Comparison of ENCODE assay signal across 18 cellular contexts in the genomic region with DNA sequence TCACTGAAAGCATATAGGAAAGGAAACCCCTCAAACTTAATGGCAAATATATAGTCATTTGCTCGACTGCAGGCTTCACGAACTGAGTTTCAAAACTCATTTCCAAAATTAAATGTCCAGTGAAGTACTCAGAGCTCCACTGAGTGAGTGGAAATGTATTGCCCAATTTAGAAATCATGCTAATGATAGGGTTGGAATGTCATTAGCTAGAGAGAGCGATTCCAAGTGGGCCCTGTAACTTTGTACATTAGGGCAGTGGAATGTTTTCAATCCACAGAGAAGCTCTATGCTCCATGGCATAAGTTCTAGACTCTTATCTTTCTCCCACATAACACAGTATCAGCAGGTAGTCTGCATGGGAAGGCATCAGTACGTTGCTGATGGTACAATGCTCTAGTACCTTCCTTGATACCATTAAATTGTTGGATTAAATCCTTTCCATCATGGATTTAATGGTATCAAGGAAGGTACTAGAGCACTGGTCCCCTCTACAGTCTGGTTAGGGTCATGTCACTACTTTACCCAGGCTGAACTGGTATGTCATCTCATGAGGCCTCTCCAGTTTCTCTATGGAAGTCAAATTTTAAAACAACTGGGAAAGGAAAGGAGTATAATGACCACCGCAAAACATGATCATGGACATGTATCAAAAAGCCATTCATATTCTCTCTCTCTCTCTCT.
DNase-seq lines count a peak whose midpoint lies in the region; ATAC-seq, FAIRE-seq and TF ChIP-seq lines count a peak whose summit lies in the region.
"Had no signal": no experiment of that assay in that cellular context is flagged by ENCODE, and none has a peak within 500 bp of the region (broad histone marks: within the 10 kb centered on the region; RNA-seq: fewer than 3 reads in every experiment).

No MANE protein-coding gene starts in this region.

- FAIRE-seq in HepG2 (lab: Jason Lieb, UNC) = no peak
- FAIRE-seq: A549, GM12878, GM18507 had no signal

- no peaks in the 10 kb centered on the region for H3K9me3 ChIP-seq in HepG2 (ENCODE audit: low read length)
- H3K9me3 ChIP-seq: A549, BE2C, HAP-1 had no signal

- H3K4me1 ChIP-seq in HepG2 (ENCODE audit: insufficient read depth, low read length) = no peaks in the 10 kb centered on the region
- H3K4me1 ChIP-seq: A549, BE2C, HAP-1 had no signal

- H3K27me3 Mint-ChIP-seq in neural crest cell (ENCODE audit: low read depth) = no peaks in the 10 kb centered on the region
- H3K27me3 Mint-ChIP-seq in endothelial cell (ENCODE audit: unreplicated experiment) = no peaks in the 10 kb centered on the region
- H3K27me3 Mint-ChIP-seq: CD4-positive, alpha-beta memory T cell had no signal

- BruUV-seq in HepG2 (replicated peaks; lab: Mats Ljungman, UMichigan) = no TSS peak

- POLR2A ChIA-PET in HepG2 (lab: Yijun Ruan, JAX) = no interaction called here

- H3K9me3 Mint-ChIP-seq in neural crest cell (peaks cover 2% of the 10 kb centered on the region), endothelial cell (ENCODE audit: unreplicated experiment) (no peaks in the 10 kb centered on the region)
- H3K9me3 Mint-ChIP-seq in activated naive CD4-positive, alpha-beta T cell treated with anti-CD3 and anti-CD28 coated beads, Interleukin-2, amount 50 U/mL, for 72 hours = peaks cover 0 to 6% of the 10 kb centered on the region in 2 donors

- H3K36me3 Mint-ChIP-seq in neural crest cell (ENCODE audit: low read depth) = no peaks in the 10 kb centered on the region
- no peaks in the 10 kb centered on the region for H3K36me3 Mint-ChIP-seq in endothelial cell (ENCODE audit: low read depth, unreplicated experiment)
- H3K36me3 Mint-ChIP-seq in activated naive CD4-positive, alpha-beta T cell treated with anti-CD3 and anti-CD28 coated beads, Interleukin-2, amount 50 U/mL, for 72 hours = peaks cover 0 to 4% of the 10 kb centered on the region in 2 donors

- TF ChIP-seq POLR2A in HepG2 (IDR thresholded peaks at IDR 0.05; ENCODE audit: insufficient read depth in 1 of 2, low read depth in 2 of 2, low read length in 2 of 2) = no peak

- no peak for TF ChIP-seq CTCF in neural crest cell (conservative IDR thresholded peaks at IDR 0.05)
- TF ChIP-seq CTCF in HepG2 (CRISPR knock-in tag; IDR thresholded peaks at IDR 0.05) = no peak
- no peak for TF ChIP-seq CTCF in endothelial cell (IDR thresholded peaks at IDR 0.05; ENCODE audit: unreplicated experiment)

- TF ChIP-seq EP300 in HepG2 (IDR thresholded peaks at IDR 0.05; ENCODE audit: low read depth in 2 of 2, low read length in 2 of 2) (no peak), HepG2 (CRISPR knock-in tag; IDR thresholded peaks at IDR 0.05; ENCODE audit: borderline replicate concordance) (no peak)

- no peak overlapping the region for H3K4me3 ChIP-seq in HepG2 (replicated peaks in 1 of 3; ENCODE audit: insufficient read depth in 1 of 3, low read depth in 2 of 3, low read length in 3 of 3)
- H3K4me3 ChIP-seq: A549, GM12878, HAP-1 had no signal

- in situ Hi-C loops in HepG2 (cut with HindIII; ENCODE audit: extremely low pct_ligation_motif_present, low pct_unique_long_range_greater_than_20kb) = no loop called here

- H3K4me2 ChIP-seq in HepG2 (ENCODE audit: low read depth, low read length) = no peak overlapping the region
- H3K4me2 ChIP-seq: A549 had no signal

- intact Hi-C loops in Right ventricle myocardium superior (cut with DNase I) (no loop called here), left cardiac atrium (cut with DNase I) (no loop called here), HepG2 (cut with micrococcal nuclease; ENCODE audit: unreplicated experiment) (no loop called here)

- CTCF ChIA-PET in HepG2 (lab: Yijun Ruan, JAX; ENCODE audit: low intra/inter-chr PET ratio, low total read pairs) = no interaction called here

- H3K27ac Mint-ChIP-seq in neural crest cell (ENCODE audit: unreplicated experiment) = peak overlapping the region; percentile 15
- H3K27ac Mint-ChIP-seq in endothelial cell (ENCODE audit: unreplicated experiment) = no peak overlapping the region
- H3K27ac Mint-ChIP-seq in activated naive CD4-positive, alpha-beta T cell treated with anti-CD3 and anti-CD28 coated beads, Interleukin-2, amount 50 U/mL, for 72 hours = no peak overlapping the region
- H3K27ac Mint-ChIP-seq: CD4-positive, alpha-beta memory T cell had no signal

- no peak for TF ChIP-seq RAD21 in HepG2 (CRISPR knock-in tag; IDR thresholded peaks at IDR 0.05)

- 94% methylated on average over 5 of the region's 5 CpGs for WGBS in HepG2 (ENCODE audit: low lambda C conversion rate)

- no peak overlapping the region for H2AFZ ChIP-seq in HepG2 (ENCODE audit: low read length)

- H3K9ac ChIP-seq in HepG2 (ENCODE audit: insufficient read depth, low read depth, low read length) = no peak overlapping the region

- H3K79me2 ChIP-seq in HepG2 (ENCODE audit: insufficient read depth, low read length) = no peaks in the 10 kb centered on the region

- H3K4me3 Mint-ChIP-seq in neural crest cell (no peak overlapping the region), endothelial cell (ENCODE audit: unreplicated experiment) (no peak overlapping the region)
- H3K4me3 Mint-ChIP-seq: CD4-positive, alpha-beta memory T cell had no signal

- H4K20me1 ChIP-seq in HepG2 (ENCODE audit: insufficient read depth, low read length) = no peaks in the 10 kb centered on the region

- no peaks in the 10 kb centered on the region for H3K4me1 Mint-ChIP-seq in neural crest cell
- H3K4me1 Mint-ChIP-seq in endothelial cell (ENCODE audit: unreplicated experiment) = no peaks in the 10 kb centered on the region
- H3K4me1 Mint-ChIP-seq: CD4-positive, alpha-beta memory T cell had no signal

- DNase-seq in Right ventricle myocardium superior (no peak), left cardiac atrium (no peak), neural crest cell (ENCODE audit: low read depth, low spot score) (no peak), HepG2 (ENCODE audit: low spot score) (no peak), endothelial cell (ENCODE audit: low spot score) (no peak)
- DNase-seq in activated naive CD4-positive, alpha-beta T cell treated with anti-CD3 and anti-CD28 coated beads, Interleukin-2, amount 50 U/mL, for 72 hours (ENCODE audit: low spot score in 2 of 2) = no peak
- DNase-seq: BE2C; CD4-positive, alpha-beta memory T cell; DMS79; GOT3; IMR-90 had no signal

- ATAC-seq in Right ventricle myocardium superior (ENCODE audit: poor library complexity) = peak; percentile 96
- ATAC-seq in left cardiac atrium = peak; percentile 69 to 88
- no peak for ATAC-seq in HepG2
- no peak for ATAC-seq in activated naive CD4-positive, alpha-beta T cell treated with anti-CD3 and anti-CD28 coated beads, Interleukin-2, amount 50 U/mL, for 72 hours
- no peak for ATAC-seq in GM19035 (IDR thresholded peaks at IDR 0.05; ENCODE audit: unreplicated experiment)
- ATAC-seq: A549, GM12878 had no signal

- H3K27me3 ChIP-seq in HepG2 (ENCODE audit: control insufficient read depth in 1 of 2, insufficient read depth in 2 of 2, low read length in 2 of 2) = no peaks in the 10 kb centered on the region
- H3K27me3 ChIP-seq: BE2C had no signal

- H3K36me3 ChIP-seq in HepG2 (replicated peaks in 1 of 2; ENCODE audit: control insufficient read depth in 1 of 2, insufficient read depth in 2 of 2, low read length in 2 of 2) = peaks cover 0 to 9% of the 10 kb centered on the region in 2 experiments; a peak in 2 of 5 replicates
- H3K36me3 ChIP-seq: HAP-1 had no signal

- H3K27ac ChIP-seq in HepG2 (ENCODE audit: extremely low read length, insufficient read depth, low read length) = no peak overlapping the region
- H3K27ac ChIP-seq: A549, C4-2B, HL-60 had no signal

TF ChIP-seq in HepG2, 621 proteins besides CTCF, POLR2A, EP300 and RAD21 (continues in another document):
- TF ChIP-seq, protein P1, sequence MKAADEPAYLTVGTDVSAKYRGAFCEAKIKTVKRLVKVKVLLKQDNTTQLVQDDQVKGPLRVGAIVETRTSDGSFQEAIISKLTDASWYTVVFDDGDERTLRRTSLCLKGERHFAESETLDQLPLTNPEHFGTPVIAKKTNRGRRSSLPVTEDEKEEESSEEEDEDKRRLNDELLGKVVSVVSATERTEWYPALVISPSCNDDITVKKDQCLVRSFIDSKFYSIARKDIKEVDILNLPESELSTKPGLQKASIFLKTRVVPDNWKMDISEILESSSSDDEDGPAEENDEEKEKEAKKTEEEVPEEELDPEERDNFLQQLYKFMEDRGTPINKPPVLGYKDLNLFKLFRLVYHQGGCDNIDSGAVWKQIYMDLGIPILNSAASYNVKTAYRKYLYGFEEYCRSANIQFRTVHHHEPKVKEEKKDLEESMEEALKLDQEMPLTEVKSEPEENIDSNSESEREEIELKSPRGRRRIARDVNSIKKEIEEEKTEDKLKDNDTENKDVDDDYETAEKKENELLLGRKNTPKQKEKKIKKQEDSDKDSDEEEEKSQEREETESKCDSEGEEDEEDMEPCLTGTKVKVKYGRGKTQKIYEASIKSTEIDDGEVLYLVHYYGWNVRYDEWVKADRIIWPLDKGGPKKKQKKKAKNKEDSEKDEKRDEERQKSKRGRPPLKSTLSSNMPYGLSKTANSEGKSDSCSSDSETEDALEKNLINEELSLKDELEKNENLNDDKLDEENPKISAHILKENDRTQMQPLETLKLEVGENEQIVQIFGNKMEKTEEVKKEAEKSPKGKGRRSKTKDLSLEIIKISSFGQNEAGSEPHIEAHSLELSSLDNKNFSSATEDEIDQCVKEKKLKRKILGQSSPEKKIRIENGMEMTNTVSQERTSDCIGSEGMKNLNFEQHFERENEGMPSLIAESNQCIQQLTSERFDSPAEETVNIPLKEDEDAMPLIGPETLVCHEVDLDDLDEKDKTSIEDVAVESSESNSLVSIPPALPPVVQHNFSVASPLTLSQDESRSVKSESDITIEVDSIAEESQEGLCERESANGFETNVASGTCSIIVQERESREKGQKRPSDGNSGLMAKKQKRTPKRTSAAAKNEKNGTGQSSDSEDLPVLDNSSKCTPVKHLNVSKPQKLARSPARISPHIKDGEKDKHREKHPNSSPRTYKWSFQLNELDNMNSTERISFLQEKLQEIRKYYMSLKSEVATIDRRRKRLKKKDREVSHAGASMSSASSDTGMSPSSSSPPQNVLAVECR (CRISPR knock-in tag; IDR thresholded peaks at IDR 0.05; ENCODE audit: borderline replicate concordance) = no peak
- TF ChIP-seq, protein P2, sequence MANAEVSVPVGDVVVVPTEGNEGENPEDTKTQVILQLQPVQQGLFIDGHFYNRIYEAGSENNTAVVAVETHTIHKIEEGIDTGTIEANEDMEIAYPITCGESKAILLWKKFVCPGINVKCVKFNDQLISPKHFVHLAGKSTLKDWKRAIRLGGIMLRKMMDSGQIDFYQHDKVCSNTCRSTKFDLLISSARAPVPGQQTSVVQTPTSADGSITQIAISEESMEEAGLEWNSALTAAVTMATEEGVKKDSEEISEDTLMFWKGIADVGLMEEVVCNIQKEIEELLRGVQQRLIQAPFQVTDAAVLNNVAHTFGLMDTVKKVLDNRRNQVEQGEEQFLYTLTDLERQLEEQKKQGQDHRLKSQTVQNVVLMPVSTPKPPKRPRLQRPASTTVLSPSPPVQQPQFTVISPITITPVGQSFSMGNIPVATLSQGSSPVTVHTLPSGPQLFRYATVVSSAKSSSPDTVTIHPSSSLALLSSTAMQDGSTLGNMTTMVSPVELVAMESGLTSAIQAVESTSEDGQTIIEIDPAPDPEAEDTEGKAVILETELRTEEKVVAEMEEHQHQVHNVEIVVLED (CRISPR knock-in tag; IDR thresholded peaks at IDR 0.05; ENCODE audit: borderline replicate concordance) = no peak
- TF ChIP-seq ZNF670 (CRISPR knock-in tag; IDR thresholded peaks at IDR 0.05; ENCODE audit: borderline replicate concordance) = no peak

Comparison
In these comparisons a context has a peak if more than half of its experiments do, and no peak if none do; other contexts are left out.
1. ATAC-seq: peak in Right ventricle myocardium superior (single experiment) and left cardiac atrium (2 of 2); none in HepG2 (single experiment), activated naive CD4-positive, alpha-beta T cell treated with anti-CD3 and anti-CD28 coated beads, Interleukin-2, amount 50 U/mL, for 72 hours (0 of 2) and GM19035 (single experiment).